Comparison of ENCODE assay signal across 8 cellular contexts in the genomic region with DNA sequence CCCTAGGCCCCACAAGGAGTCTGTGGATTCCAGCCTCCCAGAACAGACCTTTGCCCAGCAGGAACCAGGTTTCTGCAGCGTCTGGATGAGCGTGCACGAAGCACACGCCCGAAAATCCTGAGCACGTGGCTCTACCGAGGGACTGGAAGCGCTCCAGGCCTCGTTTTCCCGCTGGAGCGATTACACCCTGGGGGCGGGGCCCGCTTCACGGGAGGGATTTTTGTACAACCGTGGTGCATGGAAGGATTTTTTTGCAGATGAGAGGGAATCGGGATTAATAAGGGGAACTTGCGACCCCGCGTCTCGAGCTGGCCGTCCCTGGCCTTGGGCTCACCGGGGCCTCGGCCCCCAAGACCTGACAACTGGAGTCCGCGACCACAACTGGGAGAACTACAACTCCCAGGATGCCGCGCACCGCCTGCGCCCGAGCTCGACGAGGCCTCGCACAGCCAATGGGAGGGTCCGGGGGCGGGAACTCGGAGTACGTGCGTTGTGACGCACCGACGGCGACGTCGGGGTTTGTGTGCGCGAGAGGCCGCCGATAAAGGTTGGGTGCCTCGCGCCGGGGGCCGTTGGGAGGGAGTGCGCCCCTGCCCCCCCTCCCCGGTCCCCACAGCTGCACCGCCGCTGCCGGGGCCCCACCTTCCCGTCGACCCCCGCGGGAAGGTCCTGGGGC. TPM values are rescaled to one million over a fixed set of nuclear protein-coding genes. Genes with fewer than 3 reads are reported as not detected.
DNase-seq lines count a peak whose midpoint lies in the region; ATAC-seq and TF ChIP-seq lines count a peak whose summit lies in the region.

Gene ZNF628 (plus strand): TSS at position 518 of the 676 bp plus-strand sequence. CDS start 3,294 bp downstream, outside the sequence.

- no peaks in the 10 kb centered on the region for H3K9me2 ChIP-seq in SU-DHL-6 (replicated peaks; ENCODE audit: insufficient read depth, low read length)

- peak within 1 kb of the TSS; percentile 65 for H3K27ac ChIP-seq in SU-DHL-6 (ENCODE audit: low read depth, low read length)
- peak within 1 kb of the TSS; percentile 79 to 99 (median 94) for H3K27ac ChIP-seq in heart left ventricle

- H3K4me3 ChIP-seq in GM12865 (ENCODE audit: low read depth, low read length) = peak within 1 kb of the TSS; percentile 91
- peak within 1 kb of the TSS; percentile 76 for H3K4me3 ChIP-seq in SU-DHL-6 (ENCODE audit: insufficient read depth, low read length, poor library complexity, severe bottlenecking)
- peak within 1 kb of the TSS; percentile 95 for H3K4me3 ChIP-seq in adipocyte (ENCODE audit: low read length)
- peak within 1 kb of the TSS; percentile 34 to 81 (median 68) for H3K4me3 ChIP-seq in heart left ventricle

- H4K20me1 ChIP-seq in SU-DHL-6 (ENCODE audit: low read depth, low read length) = no peaks in the 10 kb centered on the region

- H3K36me3 ChIP-seq in SU-DHL-6 (ENCODE audit: low read length) (no peaks in the 10 kb centered on the region), adipocyte (ENCODE audit: control insufficient read depth, insufficient read depth, low read length, severe bottlenecking) (no peaks in the 10 kb centered on the region), heart left ventricle (peaks cover 0 to 2% (median under 1%) of the 10 kb centered on the region in 9 donors)

- no peaks in the 10 kb centered on the region for H3K9me3 Mint-ChIP-seq in type B pancreatic cell

- peak; percentile 99 for DNase-seq in GM12865 (ENCODE audit: low read depth)
- DNase-seq in NCI-H1417 (lab: John Stamatoyannopoulos, UW) = peak; percentile 97 to 99 (median 98)
- DNase-seq in adipocyte (ENCODE audit: low read depth) = peak; percentile 99
- peak; percentile 99 to 100 (median 99) for DNase-seq in heart left ventricle
- peak; percentile 98 for DNase-seq in pons (ENCODE audit: low spot score)
- peak; percentile 98 for DNase-seq in type B pancreatic cell (ENCODE audit: extremely low spot score, unreplicated experiment)

- no peaks in the 10 kb centered on the region for H3F3A ChIP-seq in SU-DHL-6 (ENCODE audit: insufficient read depth)

- H3K4me3 Mint-ChIP-seq in type B pancreatic cell = peak within 1 kb of the TSS; percentile 95

- H3K9me3 ChIP-seq in SU-DHL-6 (ENCODE audit: insufficient read depth, low read length) = no peaks in the 10 kb centered on the region
- no peaks in the 10 kb centered on the region for H3K9me3 ChIP-seq in adipocyte (ENCODE audit: control insufficient read depth, low read length)
- no peaks in the 10 kb centered on the region for H3K9me3 ChIP-seq in heart left ventricle

- H3K4me1 ChIP-seq in adipocyte (ENCODE audit: control insufficient read depth, insufficient read depth, low read length) = peaks cover 31% of the 10 kb centered on the region
- peaks cover 0 to 31% (median 19%) of the 10 kb centered on the region in 12 donors for H3K4me1 ChIP-seq in heart left ventricle

- ATAC-seq in HG02763 (IDR thresholded peaks at IDR 0.05; ENCODE audit: unreplicated experiment) = peak; percentile 94
- ATAC-seq in heart left ventricle = peak; percentile 95 to 98 (median 98)

- peak within 1 kb of the TSS; percentile 77 for H3K4me2 ChIP-seq in SU-DHL-6 (ENCODE audit: low read depth, low read length, poor library complexity, severe bottlenecking)

- intact Hi-C loops in heart left ventricle (cut with DNase I) = loop anchor here in 2 of 10 donors (2.0 to 5.0 kb wide), 2 partner anchors 27 to 156 kb away; no protein-coding TSS in a partner anchor

- H3K27me3 Mint-ChIP-seq in type B pancreatic cell = no peaks in the 10 kb centered on the region

- no peaks in the 10 kb centered on the region for H3K27me3 ChIP-seq in SU-DHL-6 (ENCODE audit: low read length)
- no peaks in the 10 kb centered on the region for H3K27me3 ChIP-seq in adipocyte (replicated peaks; ENCODE audit: control insufficient read depth, insufficient read depth, low read length)
- H3K27me3 ChIP-seq in heart left ventricle = no peaks in the 10 kb centered on the region

- WGBS in heart left ventricle, 4 donors = 1% methylated on average over 32 to 61 of the region's 61 CpGs

- H3K9ac ChIP-seq in SU-DHL-6 (ENCODE audit: low read length) (peak within 1 kb of the TSS; percentile 63), adipocyte (ENCODE audit: low read length) (peak within 1 kb of the TSS; percentile 87)

- peak within 1 kb of the TSS; percentile 90 for H2AFZ ChIP-seq in SU-DHL-6 (ENCODE audit: low read depth, low read length, severe bottlenecking)

- H3K36me3 Mint-ChIP-seq in type B pancreatic cell = no peaks in the 10 kb centered on the region

- H3K27ac Mint-ChIP-seq in type B pancreatic cell = peak within 1 kb of the TSS; percentile 94

- no peak for TF ChIP-seq CTCF in GM12865 (IDR thresholded peaks at IDR 0.05; ENCODE audit: insufficient read depth, low read depth, low read length, missing control alignments)
- TF ChIP-seq CTCF in SU-DHL-6 (IDR thresholded peaks at IDR 0.05; ENCODE audit: insufficient read depth, low read length, poor library complexity, severe bottlenecking) = no peak
- TF ChIP-seq CTCF in heart left ventricle (IDR thresholded peaks at IDR 0.05) = no peak
- TF ChIP-seq CTCF in type B pancreatic cell (conservative IDR thresholded peaks at IDR 0.05) = no peak

- peaks cover 26% of the 10 kb centered on the region for H3K4me1 Mint-ChIP-seq in type B pancreatic cell (ENCODE audit: unreplicated experiment)

- TF ChIP-seq POLR2A in heart left ventricle (IDR thresholded peaks at IDR 0.05) = peak; percentile 40 to 63

- peaks cover 14% of the 10 kb centered on the region; the same call in 1 of the 2 replicates for H3K79me2 ChIP-seq in SU-DHL-6 (ENCODE audit: insufficient read depth, low read length)

RNA-seq across cellular contexts. Expression of gene ZNF628, which starts in this region (rescaled TPM):
- 10 to 100 TPM in 1 of 9 donors, 1 to 10 TPM in 8; 2.3 to 10.3 (median 4.6) TPM for total RNA-seq in heart left ventricle
- polyA plus RNA-seq in heart left ventricle = 1 to 10 TPM; 5.4 to 7.9 TPM
- total RNA-seq in type B pancreatic cell (ENCODE audit: low replicate concordance) = 10.3 and 13.2 TPM in 2 replicates

Comparison
In these comparisons a context has a peak if more than half of its experiments do, and no peak if none do; other contexts are left out.
1. Peak in every context shown above with its lines: DNase-seq, ATAC-seq, H3K4me3 ChIP-seq and H3K27ac ChIP-seq.